Comparison of ENCODE assay signal across 8 cellular contexts in the genomic region with DNA sequence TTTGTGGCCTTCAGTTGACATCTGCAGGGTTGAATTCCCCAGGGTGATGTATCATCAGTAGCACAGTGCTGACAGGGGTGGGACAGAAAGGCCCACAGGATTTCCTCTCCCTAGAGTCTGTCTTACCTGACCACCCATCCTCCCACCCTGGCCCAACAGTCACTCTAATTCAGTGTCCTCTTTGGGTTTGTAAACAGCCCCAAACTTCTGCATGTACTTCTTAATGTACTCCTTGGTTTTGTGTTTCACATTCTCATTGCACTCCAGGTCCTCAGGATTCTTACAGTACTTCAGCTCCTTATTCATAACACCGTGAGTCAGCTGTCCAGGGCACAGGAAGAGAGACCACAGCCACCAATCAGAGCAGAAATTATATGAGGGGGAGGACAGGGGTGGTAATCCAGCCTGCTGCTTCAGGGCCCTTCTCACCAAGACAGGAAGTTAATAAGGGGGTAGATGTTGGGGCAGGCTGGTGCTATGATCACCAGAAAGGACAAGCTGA. TPM values are rescaled to one million over a fixed set of nuclear protein-coding genes. Genes with fewer than 3 reads are reported as not detected.
A peak's percentile ranks its signal among the peaks of the same experiment; 100 is the strongest.
DNase-seq lines count a peak whose midpoint lies in the region; ATAC-seq and TF ChIP-seq lines count a peak whose summit lies in the region.

No MANE protein-coding gene starts in this region.

- H3K9me3 ChIP-seq in PC-3 (ENCODE audit: low read length): no peaks in the 10 kb centered on the region

- H3K4me3 ChIP-seq in PC-3 (ENCODE audit: low read length): no peak overlapping the region

- H3F3A ChIP-seq in PC-3 (ENCODE audit: low read length, unreplicated experiment): no peaks in the 10 kb centered on the region

- H3K27me3 ChIP-seq in PC-3 (ENCODE audit: low read length): no peaks in the 10 kb centered on the region

- TSS peak; percentile 48 for BruUV-seq in PC-3 (replicated peaks; lab: Mats Ljungman, UMichigan)

- peak; percentile 15 for DNase-seq in stimulated activated naive CD4-positive, alpha-beta T cell treated with Interleukin-2 at 50 U/mL for 16 hours (lab: John Stamatoyannopoulos, UW)
- no peak for DNase-seq in stimulated activated naive CD4-positive, alpha-beta T cell (lab: John Stamatoyannopoulos, UW)
- DNase-seq in PC-3 (peak; percentile 41), dermis blood vessel endothelial cell (peak; percentile 62), GM19238 (ENCODE audit: insufficient read length, low spot score) (no peak), DMS153 treated with DMSO at 0.1 percent for 48 hours (lab: John Stamatoyannopoulos, UW; ENCODE audit: unreplicated experiment) (no peak)
- DNase-seq in stimulated activated CD4-positive, alpha-beta T cell treated with anti-CD3 and anti-CD28 coated beads, Interleukin-4, amount 100 ng/mL, for 24 hours: peak; percentile 31

- H4K20me1 ChIP-seq in PC-3 (ENCODE audit: low read length): no peaks in the 10 kb centered on the region

- H3K36me3 ChIP-seq in PC-3 (ENCODE audit: low read depth, low read length): peaks cover 17% of the 10 kb centered on the region; the same call in 1 of the 2 replicates

- no peak overlapping the region for H3K4me2 ChIP-seq in PC-3 (ENCODE audit: low read length)

- no peak overlapping the region for H3K9ac ChIP-seq in PC-3 (ENCODE audit: low read length)

- H3K9me2 ChIP-seq in PC-3 (replicated peaks; ENCODE audit: low read length): no peaks in the 10 kb centered on the region

- intact Hi-C loops in PC-3 (cut with micrococcal nuclease): no loop called here

- peaks cover 3% of the 10 kb centered on the region; the same call in 1 of the 2 replicates for H3K79me2 ChIP-seq in PC-3 (ENCODE audit: low read length)

- no peak for TF ChIP-seq CTCF in PC-3 (conservative IDR thresholded peaks at IDR 0.05; ENCODE audit: low read depth, low read length)

- peak; percentile 58 for ATAC-seq in PC-3
- ATAC-seq in GM18873 (IDR thresholded peaks at IDR 0.05; ENCODE audit: low FRiP score, unreplicated experiment): no peak

- no peak overlapping the region for H3K27ac ChIP-seq in PC-3 (ENCODE audit: low read length)

- H3K4me1 ChIP-seq in PC-3 (ENCODE audit: insufficient read depth, low read length): peaks cover 5% of the 10 kb centered on the region; the same call in 1 of the 2 replicates

- POLR2A ChIA-PET in PC-3 (lab: Charles Lee; ENCODE audit: unreplicated experiment): no interaction called here

- CTCF ChIA-PET in PC-3 (lab: Charles Lee): interaction anchor here (0.7 kb wide), 1 partner anchor 13 kb away, joined by 3 read pairs; no protein-coding TSS in a partner anchor

- no peak overlapping the region for H2AFZ ChIP-seq in PC-3 (ENCODE audit: low read length)

RNA-seq across cellular contexts. Expression of gene NBEAL2, which starts 37.5 kb away (rescaled TPM):
- total RNA-seq in PC-3 (2014; rRNA removed): 50.7 and 77.2 TPM in 2 replicates
- total RNA-seq in dermis blood vessel endothelial cell: 30.6 and 52.2 TPM in 2 replicates

RNA-seq across cellular contexts. Expression of gene CCDC12, which starts 40.4 kb away (rescaled TPM):
- total RNA-seq in PC-3 (2014; rRNA removed) (44.2 and 67.8 TPM in 2 replicates), dermis blood vessel endothelial cell (22.7 and 44.6 TPM in 2 replicates)

Comparison
In these comparisons a context has a peak if more than half of its experiments do, and no peak if none do; other contexts are left out.
1. DNase-seq: peak in stimulated activated naive CD4-positive, alpha-beta T cell treated with Interleukin-2 at 50 U/mL for 16 hours (single experiment), PC-3 (single experiment), dermis blood vessel endothelial cell (single experiment) and stimulated activated CD4-positive, alpha-beta T cell treated with anti-CD3 and anti-CD28 coated beads, Interleukin-4, amount 100 ng/mL, for 24 hours (single experiment); none in stimulated activated naive CD4-positive, alpha-beta T cell (0 of 6), GM19238 (single experiment) and DMS153 treated with DMSO at 0.1 percent for 48 hours (single experiment).